ENCODE assay signal across 8 cellular contexts in genomic region chr1:47533176-47534039, GRCh38.
DNase-seq lines count a peak whose midpoint lies in the region; ATAC-seq and TF ChIP-seq lines count a peak whose summit lies in the region.

No MANE protein-coding gene starts in this region.

- no peaks in the 10 kb centered on the region for H3K27me3 ChIP-seq in endodermal cell (ENCODE audit: control insufficient read depth, insufficient read depth, low read length, poor library complexity, severe bottlenecking)
- H3K27me3 ChIP-seq in thyroid gland, result no peaks in the 10 kb centered on the region

- H3K36me3 Mint-ChIP-seq in endodermal cell (ENCODE audit: low read depth), result no peaks in the 10 kb centered on the region

- DNase-seq in ELF-1 (ENCODE audit: low read depth, low spot score), result peak; percentile 88
- DNase-seq in NCI-H345 (lab: John Stamatoyannopoulos, UW), result peak; percentile 67
- peak; percentile 93 for DNase-seq in endodermal cell
- DNase-seq in mesenteric fat pad (ENCODE audit: low spot score), result peak; percentile 89
- peak; percentile 31 to 33 for DNase-seq in thyroid gland
- DNase-seq in NCI-H187 (lab: John Stamatoyannopoulos, UW), result no peak
- no peak for DNase-seq in HPDE6-E6E7 (ENCODE audit: extremely low spot score)

- ATAC-seq in GM18861 (IDR thresholded peaks at IDR 0.05; ENCODE audit: unreplicated experiment), result no peak

- peak overlapping the region; percentile 86 for H3K27ac Mint-ChIP-seq in endodermal cell

- peak overlapping the region; percentile 64 for H3K4me3 ChIP-seq in endodermal cell (ENCODE audit: low read length)
- H3K4me3 ChIP-seq in thyroid gland (replicated peaks in 1 of 3), result peak overlapping the region in 2 of 3 donors; percentile 24 to 62

- H3K4me1 ChIP-seq in endodermal cell (ENCODE audit: control insufficient read depth, insufficient read depth, low read length), result peaks cover 4% of the 10 kb centered on the region
- H3K4me1 ChIP-seq in thyroid gland, result peaks cover 0 to 12% of the 10 kb centered on the region in 2 donors

- H3K27me3 Mint-ChIP-seq in endodermal cell (ENCODE audit: insufficient read depth), result peaks cover 7% of the 10 kb centered on the region

- H3K9me3 Mint-ChIP-seq in endodermal cell, result peaks cover 10% of the 10 kb centered on the region

- H3K9ac ChIP-seq in endodermal cell (ENCODE audit: extremely low read depth, low read length, poor library complexity, severe bottlenecking), result peak overlapping the region; percentile 42

- intact Hi-C loops in thyroid gland (cut with DNase I), result no loop called here

- peaks cover 14% of the 10 kb centered on the region for H3K9me3 ChIP-seq in endodermal cell (ENCODE audit: control insufficient read depth, low read length)
- no peaks in the 10 kb centered on the region for H3K9me3 ChIP-seq in thyroid gland

- WGBS in endodermal cell (ENCODE audit: insufficient coverage in 1 of 2, insufficient read length in 1 of 2), 2 experiments, result 7 to 9% methylated on average over 21 to 49 of the region's 57 CpGs
- WGBS in thyroid gland, 2 donors, result 10 to 15% methylated on average over 42 to 52 of the region's 57 CpGs

- TF ChIP-seq CTCF in endodermal cell (conservative IDR thresholded peaks at IDR 0.05), result no peak
- no peak for TF ChIP-seq CTCF in thyroid gland (IDR thresholded peaks at IDR 0.05)

- peak overlapping the region; percentile 30 for H3K27ac ChIP-seq in endodermal cell (ENCODE audit: low read depth, low read length)
- H3K27ac ChIP-seq in thyroid gland, result peak overlapping the region in 2 of 3 donors; percentile 4 to 21

- H3K4me3 Mint-ChIP-seq in endodermal cell, result peak overlapping the region; percentile 58

- peaks cover 21% of the 10 kb centered on the region for H3K4me1 Mint-ChIP-seq in endodermal cell

- no peak for TF ChIP-seq POLR2A in thyroid gland (IDR thresholded peaks at IDR 0.05)

- H3K36me3 ChIP-seq in endodermal cell (ENCODE audit: control insufficient read depth, insufficient read depth, low read length) (no peaks in the 10 kb centered on the region), thyroid gland (no peaks in the 10 kb centered on the region)

Comparison
In these comparisons a context has a peak if more than half of its experiments do, and no peak if none do; other contexts are left out.
1. DNase-seq: peak in ELF-1 (single experiment), NCI-H345 (single experiment), endodermal cell (single experiment), mesenteric fat pad (single experiment) and thyroid gland (2 of 2); none in NCI-H187 (0 of 2) and HPDE6-E6E7 (single experiment).